In genomic region chr4:60744767-60745166, GRCh38 we compare ENCODE assay signal across 1 cellular context.
TF ChIP-seq lines count a peak whose summit lies in the region.

No MANE protein-coding gene starts in this region.

TF ChIP-seq in H1, 55 proteins besides CTCF, POLR2A, EP300 and RAD21 (continued from another document):
- TF ChIP-seq, protein P1, sequence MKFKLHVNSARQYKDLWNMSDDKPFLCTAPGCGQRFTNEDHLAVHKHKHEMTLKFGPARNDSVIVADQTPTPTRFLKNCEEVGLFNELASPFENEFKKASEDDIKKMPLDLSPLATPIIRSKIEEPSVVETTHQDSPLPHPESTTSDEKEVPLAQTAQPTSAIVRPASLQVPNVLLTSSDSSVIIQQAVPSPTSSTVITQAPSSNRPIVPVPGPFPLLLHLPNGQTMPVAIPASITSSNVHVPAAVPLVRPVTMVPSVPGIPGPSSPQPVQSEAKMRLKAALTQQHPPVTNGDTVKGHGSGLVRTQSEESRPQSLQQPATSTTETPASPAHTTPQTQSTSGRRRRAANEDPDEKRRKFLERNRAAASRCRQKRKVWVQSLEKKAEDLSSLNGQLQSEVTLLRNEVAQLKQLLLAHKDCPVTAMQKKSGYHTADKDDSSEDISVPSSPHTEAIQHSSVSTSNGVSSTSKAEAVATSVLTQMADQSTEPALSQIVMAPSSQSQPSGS (IDR thresholded peaks at IDR 0.05; ENCODE audit: low read length), result no peak
- no peak for TF ChIP-seq TAF1 (IDR thresholded peaks at IDR 0.05; ENCODE audit: low read depth, low read length)
- no peak for TF ChIP-seq BRCA1 (IDR thresholded peaks at IDR 0.05; ENCODE audit: low read depth, low read length)
